8 cellular contexts compared by ENCODE assay signal in genomic region chr3:143971367-143972154, GRCh38. TPM values are rescaled to one million over a fixed set of nuclear protein-coding genes. Genes with fewer than 3 reads are reported as not detected.
DNase-seq lines count a peak whose midpoint lies in the region; ATAC-seq and TF ChIP-seq lines count a peak whose summit lies in the region.

A gene with protein sequence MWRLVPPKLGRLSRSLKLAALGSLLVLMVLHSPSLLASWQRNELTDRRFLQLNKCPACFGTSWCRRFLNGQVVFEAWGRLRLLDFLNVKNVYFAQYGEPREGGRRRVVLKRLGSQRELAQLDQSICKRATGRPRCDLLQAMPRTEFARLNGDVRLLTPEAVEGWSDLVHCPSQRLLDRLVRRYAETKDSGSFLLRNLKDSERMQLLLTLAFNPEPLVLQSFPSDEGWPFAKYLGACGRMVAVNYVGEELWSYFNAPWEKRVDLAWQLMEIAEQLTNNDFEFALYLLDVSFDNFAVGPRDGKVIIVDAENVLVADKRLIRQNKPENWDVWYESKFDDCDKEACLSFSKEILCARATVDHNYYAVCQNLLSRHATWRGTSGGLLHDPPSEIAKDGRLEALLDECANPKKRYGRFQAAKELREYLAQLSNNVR (plus strand): TSS chr3:143971823. CDS start chr3:143972333, 510 bp downstream.

- H3K27ac Mint-ChIP-seq in CD4-positive, alpha-beta T cell, result peak within 1 kb of the TSS; percentile 91
- H3K27ac Mint-ChIP-seq in activated CD4-positive, alpha-beta memory T cell treated with anti-CD3 and anti-CD28 coated beads for 36 hours, result peak within 1 kb of the TSS; percentile 96

- peak within 1 kb of the TSS; percentile 81 to 97 (median 89) for H3K4me3 ChIP-seq in liver (ENCODE audit: low read depth in 1 of 3, low read length in 3 of 3)

- intact Hi-C loops in CD4-positive, alpha-beta T cell (cut with DNase I, micrococcal nuclease), result loop anchor here (5.0 to 10.0 kb wide), 5 partner anchors 124 to 1744 kb away; partner anchors contain the start of genes TRPC1 (in 2 of the 2), U2SURP (in 2 of the 2), CHST2 (in 1 of the 2) and GK5 (in 1 of the 2)
- intact Hi-C loops in activated CD4-positive, alpha-beta memory T cell treated with anti-CD3 and anti-CD28 coated beads for 36 hours (cut with micrococcal nuclease), result loop anchor here (1.0 to 10.0 kb wide), 9 partner anchors 61 to 1377 kb away; partner anchors contain the start of genes PLS1 and SLC9A9

- H3K4me3 Mint-ChIP-seq in CD4-positive, alpha-beta T cell, result peak within 1 kb of the TSS; percentile 97
- H3K4me3 Mint-ChIP-seq in activated CD4-positive, alpha-beta memory T cell treated with anti-CD3 and anti-CD28 coated beads for 36 hours, result peak within 1 kb of the TSS; percentile 92

- H3K4me1 Mint-ChIP-seq in CD4-positive, alpha-beta T cell (ENCODE audit: low read depth), result peaks cover 41% of the 10 kb centered on the region
- peaks cover 16% of the 10 kb centered on the region for H3K4me1 Mint-ChIP-seq in activated CD4-positive, alpha-beta memory T cell treated with anti-CD3 and anti-CD28 coated beads for 36 hours (ENCODE audit: low read depth)

- peak; percentile 68 for ATAC-seq in CD4-positive, alpha-beta T cell (ENCODE audit: poor library complexity)
- ATAC-seq in GM19455 (IDR thresholded peaks at IDR 0.05; ENCODE audit: unreplicated experiment), result peak; percentile 53

- no peaks in the 10 kb centered on the region for H3K9me3 ChIP-seq in CD4-positive, alpha-beta T cell (ENCODE audit: control insufficient read depth, low read length)
- H3K9me3 ChIP-seq in liver (ENCODE audit: control insufficient read depth in 4 of 4, low read length in 3 of 4), result no peaks in the 10 kb centered on the region

- H3K27me3 ChIP-seq in CD4-positive, alpha-beta T cell (ENCODE audit: control insufficient read depth, insufficient read depth, low read length), result peaks cover 4% of the 10 kb centered on the region
- no peaks in the 10 kb centered on the region for H3K27me3 ChIP-seq in liver (ENCODE audit: control insufficient read depth in 4 of 4, insufficient read depth in 4 of 4, low read length in 3 of 4)

- peak within 1 kb of the TSS; percentile 79 for H3K27ac ChIP-seq in CD4-positive, alpha-beta T cell (ENCODE audit: low read depth, low read length)
- H3K27ac ChIP-seq in liver (ENCODE audit: low read depth in 1 of 2, low read length in 2 of 2), result peak within 1 kb of the TSS; percentile 96 to 100

- WGBS in liver, result under 1% methylated on average over 70 of the region's 70 CpGs

- peak; percentile 86 to 95 (median 92) for DNase-seq in CD4-positive, alpha-beta T cell
- peak; percentile 96 for DNase-seq in HK-2 (ENCODE audit: unreplicated experiment)
- peak; percentile 98 for DNase-seq in NCI-H82 treated with DMSO at 0.1 percent for 48 hours (lab: John Stamatoyannopoulos, UW; ENCODE audit: unreplicated experiment)
- DNase-seq in activated CD4-positive, alpha-beta memory T cell treated with anti-CD3 and anti-CD28 coated beads for 36 hours, result peak; percentile 96
- DNase-seq in dermis microvascular lymphatic vessel endothelial cell (ENCODE audit: low read depth in 2 of 2), result peak; percentile 70 to 95
- DNase-seq in stimulated activated CD4-positive, alpha-beta T cell treated with anti-CD3 and anti-CD28 coated beads, Interleukin-4, amount 100 ng/mL, for 1 hour, result peak; percentile 97

- CTCF ChIA-PET in CD4-positive, alpha-beta T cell (lab: Charles Lee), result interaction anchor here (1.6 to 2.0 kb wide), 3 partner anchors 14 to 969 kb away, joined by 3 to 5 read pairs (median 3); no protein-coding TSS in a partner anchor
- CTCF ChIA-PET in activated CD4-positive, alpha-beta memory T cell treated with anti-CD3 and anti-CD28 coated beads for 36 hours (lab: Charles Lee), result interaction anchor here (0.9 to 4.0 kb wide), 16 partner anchors 11 to 970 kb away, joined by 3 to 24 read pairs (median 4); partner anchors contain the start of genes SLC9A9 and U2SURP

- no peaks in the 10 kb centered on the region for H3K9me3 Mint-ChIP-seq in CD4-positive, alpha-beta T cell
- no peaks in the 10 kb centered on the region for H3K9me3 Mint-ChIP-seq in activated CD4-positive, alpha-beta memory T cell treated with anti-CD3 and anti-CD28 coated beads for 36 hours

- H3K27me3 Mint-ChIP-seq in CD4-positive, alpha-beta T cell, result peaks cover 5% of the 10 kb centered on the region
- H3K27me3 Mint-ChIP-seq in activated CD4-positive, alpha-beta memory T cell treated with anti-CD3 and anti-CD28 coated beads for 36 hours, result peaks cover 9% of the 10 kb centered on the region

- no peak for TF ChIP-seq CTCF in CD4-positive, alpha-beta T cell (IDR thresholded peaks at IDR 0.05)
- no peak for TF ChIP-seq CTCF in liver (IDR thresholded peaks at IDR 0.05; ENCODE audit: low read depth, low read length, missing input control)

- peaks cover 0 to 1% (median 0%) of the 10 kb centered on the region in 4 donors for H3K36me3 ChIP-seq in liver (ENCODE audit: control insufficient read depth in 4 of 4, insufficient read depth in 3 of 4, low read depth in 1 of 4, low read length in 3 of 4)

- H3K4me1 ChIP-seq in liver (ENCODE audit: control insufficient read depth in 4 of 4, insufficient read depth in 4 of 4, low read length in 3 of 4), result peaks cover 0 to 22% (median 11%) of the 10 kb centered on the region in 4 donors

- POLR2A ChIA-PET in CD4-positive, alpha-beta T cell (lab: Charles Lee), result interaction anchor here (0.6 to 3.5 kb wide), 33 partner anchors 8 to 1524 kb away, joined by 3 to 46 read pairs (median 4); partner anchors contain the start of genes ATR, SLC9A9, TRPC1 and U2SURP
- POLR2A ChIA-PET in activated CD4-positive, alpha-beta memory T cell treated with anti-CD3 and anti-CD28 coated beads for 36 hours (lab: Charles Lee), result interaction anchor here (0.7 to 2.3 kb wide), 8 partner anchors 9 to 970 kb away, joined by 3 to 21 read pairs (median 4); partner anchors contain the start of genes CHST2, SLC9A9 and U2SURP

- peak; percentile 21 to 38 for TF ChIP-seq RAD21 in liver (IDR thresholded peaks at IDR 0.05)

- H3K9ac ChIP-seq in liver (ENCODE audit: low read depth in 1 of 2, low read length in 2 of 2), result peak within 1 kb of the TSS; percentile 97 to 98

- H3K36me3 Mint-ChIP-seq in CD4-positive, alpha-beta T cell (ENCODE audit: low read depth), result peaks cover 19% of the 10 kb centered on the region
- no peaks in the 10 kb centered on the region for H3K36me3 Mint-ChIP-seq in activated CD4-positive, alpha-beta memory T cell treated with anti-CD3 and anti-CD28 coated beads for 36 hours

TF ChIP-seq in liver, 16 proteins besides CTCF, POLR2A, EP300 and RAD21 (continues in another document):
- TF ChIP-seq EGR1 (IDR thresholded peaks at IDR 0.05; ENCODE audit: low read depth in 2 of 2) (peak; percentile 66 to 85), ATF3 (IDR thresholded peaks at IDR 0.05) (no peak), NR2F2 (IDR thresholded peaks at IDR 0.05) (no peak), HNF4A (conservative IDR thresholded peaks at IDR 0.05) (no peak), HNF4G (IDR thresholded peaks at IDR 0.05) (no peak), SP1 (IDR thresholded peaks at IDR 0.05) (peak; percentile 60), GABPA (IDR thresholded peaks at IDR 0.05 in 1 of 2, conservative IDR thresholded peaks at IDR 0.05 in 1 of 2) (no peak), RXRA (IDR thresholded peaks at IDR 0.05) (peak; percentile 21 to 49), ZBTB33 (IDR thresholded peaks at IDR 0.05) (peak; percentile 85)
- TF ChIP-seq, protein P1, sequence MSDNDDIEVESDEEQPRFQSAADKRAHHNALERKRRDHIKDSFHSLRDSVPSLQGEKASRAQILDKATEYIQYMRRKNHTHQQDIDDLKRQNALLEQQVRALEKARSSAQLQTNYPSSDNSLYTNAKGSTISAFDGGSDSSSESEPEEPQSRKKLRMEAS (IDR thresholded peaks at IDR 0.05), result peak; percentile 72

RNA-seq across cellular contexts. Expression of the gene that starts here (rescaled TPM):
- total RNA-seq in CD4-positive, alpha-beta T cell, result 10 to 100 TPM; 17.5 to 18.2 TPM
- total RNA-seq in activated CD4-positive, alpha-beta memory T cell treated with anti-CD3 and anti-CD28 coated beads for 36 hours, result 1 to 10 TPM; 8.9 to 9.8 TPM
- total RNA-seq in dermis microvascular lymphatic vessel endothelial cell (17.2 and 27.1 TPM in 2 replicates), liver (10 to 100 TPM; 37.4 to 81.1 TPM)
- polyA plus RNA-seq in liver, result 1 to 10 TPM; 4.6 to 9.4 TPM

Comparison
In these comparisons a context has a peak if more than half of its experiments do, and no peak if none do; other contexts are left out.
1. Peak in every context shown above with its lines: DNase-seq, ATAC-seq, H3K4me3 ChIP-seq and H3K27ac ChIP-seq.